Comparison of ENCODE assay signal across 8 cellular contexts in genomic region chr4:58522765-58523382, GRCh38.
"Had no signal": no experiment of that assay in that cellular context is flagged by ENCODE, and none has a peak within 500 bp of the region (broad histone marks: within the 10 kb centered on the region; RNA-seq: fewer than 3 reads in every experiment).

No MANE protein-coding gene starts in this region.

- H3K4me2 ChIP-seq: GM23338 had no signal

- ATAC-seq: GM23338 had no signal

- H2AFZ ChIP-seq: GM23338 had no signal

- H3K27ac ChIP-seq: HL-60 had no signal

- FAIRE-seq: H1, H54 had no signal

- H3K4me3 ChIP-seq: GM23338 had no signal

- DNase-seq: H9, HCEC 1CT, IMR-90, KBM-7 had no signal
